19 cellular contexts compared by ENCODE assay signal in the genomic region with DNA sequence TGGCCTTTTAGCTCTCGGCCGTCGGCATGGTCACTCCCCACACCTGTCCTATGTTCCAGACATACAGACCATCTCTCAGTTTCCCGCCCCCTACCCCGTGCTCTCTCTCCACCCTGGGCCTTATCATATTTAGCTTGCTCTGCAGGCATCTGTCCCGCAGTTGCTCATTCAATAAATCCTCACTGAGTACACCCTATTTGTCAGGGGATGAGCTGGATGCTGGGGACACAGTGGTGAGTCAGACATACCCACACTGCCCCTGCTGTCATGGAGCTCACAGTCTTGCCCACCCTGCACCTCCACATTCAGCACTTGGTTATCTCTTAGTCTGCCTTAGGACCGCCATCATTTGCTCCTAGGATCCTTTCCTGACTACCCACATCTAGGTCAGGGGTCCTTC.
"Had no signal": no experiment of that assay in that cellular context is flagged by ENCODE, and none has a peak within 500 bp of the region (broad histone marks: within the 10 kb centered on the region; RNA-seq: fewer than 3 reads in every experiment).

No MANE protein-coding gene starts in this region.

- H3K4me3 ChIP-seq: colonic mucosa, lower lobe of right lung, sigmoid colon, stomach, thoracic aorta, transverse colon had no signal

- H3K36me3 ChIP-seq: colonic mucosa, lower lobe of right lung, neutrophil, thoracic aorta, transverse colon had no signal

- H3K27me3 Mint-ChIP-seq: memory B cell had no signal

- H3K27me3 ChIP-seq: colonic mucosa, neutrophil, sigmoid colon, stomach, transverse colon had no signal

- H3K9me3 ChIP-seq: colonic mucosa, lower lobe of right lung, neutrophil, thoracic aorta, transverse colon had no signal

- DNase-seq: colonic mucosa; dermis blood vessel endothelial cell; effector CD4-positive, alpha-beta T cell; foreskin melanocyte; head of caudate nucleus; kidney glomerular epithelial cell; lower lobe of right lung; natural killer cell; sigmoid colon; small intestine; stimulated activated CD4-positive, alpha-beta T cell treated with anti-CD3 and anti-CD28 coated beads, Interleukin-12 subunit alpha, Interleukin-12 subunit beta, amount 100 ng/mL, for 4 hours; stimulated activated naive CD4-positive, alpha-beta T cell; stomach; substantia nigra; transverse colon had no signal

- H3K4me3 Mint-ChIP-seq: memory B cell, mesothelial cell of epicardium, natural killer cell had no signal

- H3K4me1 Mint-ChIP-seq: memory B cell, natural killer cell had no signal

- H3K27ac Mint-ChIP-seq: memory B cell, natural killer cell had no signal

- H3K27ac ChIP-seq: colonic mucosa, lower lobe of right lung, neutrophil, sigmoid colon, thoracic aorta, transverse colon had no signal

- H3K4me1 ChIP-seq: colonic mucosa, lower lobe of right lung, sigmoid colon, transverse colon had no signal

- H3K36me3 Mint-ChIP-seq: natural killer cell had no signal
